In the genomic region with DNA sequence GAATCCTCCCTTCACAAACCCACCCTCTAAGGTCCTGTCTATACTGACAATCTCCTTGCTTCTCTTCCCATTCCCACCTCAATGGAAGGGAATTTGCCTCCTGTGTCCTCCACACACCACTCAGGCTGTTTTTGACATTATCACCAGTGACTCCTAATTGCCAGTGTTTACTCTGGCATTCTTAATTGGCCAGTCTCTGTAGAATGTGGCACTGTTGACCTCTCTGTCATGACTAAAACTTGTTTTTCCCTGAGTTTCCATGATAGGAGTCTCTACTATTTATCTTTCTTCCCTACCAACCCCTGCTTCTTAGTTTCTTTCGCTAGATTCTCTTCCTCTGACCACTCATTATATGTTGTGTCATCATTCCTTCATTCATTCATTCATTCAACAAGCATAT, we compare ENCODE assay signal across 17 cellular contexts. TPM values are rescaled to one million over a fixed set of nuclear protein-coding genes. Genes with fewer than 3 reads are reported as not detected.
"Had no signal": no experiment of that assay in that cellular context is flagged by ENCODE, and none has a peak within 500 bp of the region (broad histone marks: within the 10 kb centered on the region; RNA-seq: fewer than 3 reads in every experiment).

No MANE protein-coding gene starts in this region.

- H3K4me2 ChIP-seq: smooth muscle cell had no signal

- H3K4me3 ChIP-seq: ascending aorta, colonic mucosa, esophagus muscularis mucosa, mucosa of descending colon, right lobe of liver, smooth muscle cell had no signal

- H3K4me1 ChIP-seq: colonic mucosa, right lobe of liver had no signal

- H3K9me3 ChIP-seq: ascending aorta, colonic mucosa, esophagus muscularis mucosa, mucosa of descending colon, neutrophil, right lobe of liver had no signal

- H3K36me3 ChIP-seq: ascending aorta, colonic mucosa, esophagus muscularis mucosa, neutrophil, right lobe of liver had no signal

- H3K27me3 ChIP-seq: ascending aorta, colonic mucosa, esophagus muscularis mucosa, right lobe of liver had no signal

- H3K27ac ChIP-seq: ascending aorta, colonic mucosa, esophagus muscularis mucosa, neutrophil, right lobe of liver had no signal

- DNase-seq: activated CD4-positive, alpha-beta T cell treated with anti-CD3 and anti-CD28 coated beads, Interleukin-2, amount 10 ng/mL, durations not matched to agents 7 days and 5 days; activated CD8-positive, alpha-beta memory T cell treated with anti-CD3 and anti-CD28 coated beads for 24 hours; activated naive CD4-positive, alpha-beta T cell treated with anti-CD3 and anti-CD28 coated beads, Interleukin-2, amount 10 ng/mL, durations not matched to agents 7 days and 5 days; central memory CD4-positive, alpha-beta T cell; colonic mucosa; glutamatergic neuron; immature natural killer cell; mucosa of descending colon; naive thymus-derived CD8-positive, alpha-beta T cell; right lobe of liver; stimulated activated CD4-positive, alpha-beta T cell treated with anti-CD3 and anti-CD28 coated beads, Interleukin-4, amount 100 ng/mL, for 4 hours; stimulated activated CD8-positive, alpha-beta memory T cell treated with anti-CD3 and anti-CD28 coated beads, Interleukin-4, amount 100 ng/mL, for 48 hours; stimulated activated naive CD4-positive, alpha-beta T cell treated with Interleukin-2 at 50 U/mL for 16 hours had no signal

RNA-seq across cellular contexts. Expression of a gene that starts 12.1 kb away (rescaled TPM):
- total RNA-seq: activated CD4-positive, alpha-beta T cell treated with anti-CD3 and anti-CD28 coated beads, Interleukin-2, amount 10 ng/mL, durations not matched to agents 7 days and 5 days; ascending aorta; naive thymus-derived CD8-positive, alpha-beta T cell; smooth muscle cell had no signal
